Comparison of ENCODE assay signal across 8 cellular contexts in the genomic region with DNA sequence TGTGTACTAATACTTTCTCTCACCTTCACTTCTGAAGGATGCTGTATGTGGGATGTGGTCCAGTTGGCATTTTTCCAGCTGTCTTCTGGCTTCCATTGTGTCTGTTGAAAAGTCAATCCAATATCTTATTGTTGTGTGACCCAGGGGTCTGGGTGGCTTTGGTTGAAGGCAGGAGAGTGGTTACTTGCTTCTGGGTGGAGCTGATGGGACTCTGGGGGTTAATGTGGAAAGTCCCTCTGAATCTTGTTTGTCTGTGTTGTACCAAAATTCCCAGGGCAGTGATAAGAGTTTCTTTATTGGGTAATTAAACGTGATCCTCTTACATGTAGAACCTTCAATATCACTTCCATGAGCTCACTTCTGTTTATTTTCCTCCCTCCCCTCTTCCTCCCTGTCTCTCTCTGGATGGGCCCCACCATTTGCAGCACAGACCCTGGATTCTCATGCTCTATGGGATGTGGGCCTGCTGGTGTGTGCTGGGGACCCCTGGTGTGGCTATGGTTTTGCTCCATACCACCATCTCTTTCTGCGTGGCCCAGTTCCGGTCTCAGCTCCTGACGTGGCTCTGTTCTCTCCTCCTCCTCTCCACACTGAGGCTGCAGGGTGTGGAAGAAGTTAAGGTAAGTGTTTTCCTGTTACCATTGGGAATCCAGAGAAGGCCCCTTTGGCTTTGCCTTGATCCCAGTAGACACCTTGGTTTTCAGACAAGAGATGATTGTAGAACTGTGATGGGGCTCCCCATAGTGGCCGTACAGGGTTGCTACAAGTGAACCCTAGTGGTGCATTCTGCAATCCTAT.
A peak's percentile ranks its signal among the peaks of the same experiment; 100 is the strongest.
DNase-seq lines count a peak whose midpoint lies in the region; ATAC-seq and TF ChIP-seq lines count a peak whose summit lies in the region.

No MANE protein-coding gene starts in this region.

- H3K9me3 Mint-ChIP-seq in activated T-helper 2 cell treated with anti-CD3 and anti-CD28 coated beads, Interferon-gamma antibody, Interleukin-2, Interleukin-4, amounts not matched to agents 10 μg/mL and 5 μg/mL and 100 μg/mL, durations not matched to agents 14 hours and 24 hours and 36 hours = no peaks in the 10 kb centered on the region

- H3K4me3 Mint-ChIP-seq in activated T-helper 2 cell treated with anti-CD3 and anti-CD28 coated beads, Interferon-gamma antibody, Interleukin-2, Interleukin-4, amounts not matched to agents 10 μg/mL and 5 μg/mL and 100 μg/mL, durations not matched to agents 14 hours and 24 hours and 36 hours (ENCODE audit: low read depth) = no peak overlapping the region

- peak; percentile 68 for TF ChIP-seq CTCF in GM10248 (IDR thresholded peaks at IDR 0.05; ENCODE audit: control extremely low read depth, extremely low read depth, low read depth, missing control alignments)
- TF ChIP-seq CTCF in gastroesophageal sphincter (IDR thresholded peaks at IDR 0.05) = peak; percentile 61 to 80 (median 72)

- H3K4me1 ChIP-seq in gastroesophageal sphincter = no peaks in the 10 kb centered on the region

- CTCF ChIA-PET in GM10248 (lab: Yijun Ruan, JAX) = interaction anchor here (0.7 to 4.3 kb wide), 21 partner anchors 9 to 737 kb away, joined by 3 to 33 read pairs (median 4); no protein-coding TSS in a partner anchor

- 50 to 76% methylated on average over 4 to 5 of the region's 5 CpGs for WGBS in gastroesophageal sphincter (ENCODE audit: low coverage in 1 of 2), 2 donors

- POLR2A ChIA-PET in GM10248 (lab: Yijun Ruan, JAX) = no interaction called here

- H3K27me3 Mint-ChIP-seq in activated T-helper 2 cell treated with anti-CD3 and anti-CD28 coated beads, Interferon-gamma antibody, Interleukin-2, Interleukin-4, amounts not matched to agents 10 μg/mL and 5 μg/mL and 100 μg/mL, durations not matched to agents 14 hours and 24 hours and 36 hours (ENCODE audit: low read depth) = peaks cover 24% of the 10 kb centered on the region

- no peaks in the 10 kb centered on the region for H3K9me3 ChIP-seq in gastroesophageal sphincter

- H3K4me1 Mint-ChIP-seq in activated T-helper 2 cell treated with anti-CD3 and anti-CD28 coated beads, Interferon-gamma antibody, Interleukin-2, Interleukin-4, amounts not matched to agents 10 μg/mL and 5 μg/mL and 100 μg/mL, durations not matched to agents 14 hours and 24 hours and 36 hours (ENCODE audit: low read depth) = peaks cover 13% of the 10 kb centered on the region

- H3K27me3 ChIP-seq in gastroesophageal sphincter = no peaks in the 10 kb centered on the region

- intact Hi-C loops in activated T-helper 2 cell treated with anti-CD3 and anti-CD28 coated beads, Interferon-gamma antibody, Interleukin-2, Interleukin-4, amounts not matched to agents 10 μg/mL and 5 μg/mL and 100 μg/mL, durations not matched to agents 14 hours and 24 hours and 36 hours (cut with micrococcal nuclease) = loop anchor here (1.0 to 2.0 kb wide), 3 partner anchors 26 to 257 kb away; no protein-coding TSS in a partner anchor

- H3K4me3 ChIP-seq in gastroesophageal sphincter = no peak overlapping the region

- in situ Hi-C loops in KBM-7 (cut with MboI; ENCODE audit: low pct_unique_long_range_greater_than_20kb, low sequenced_read_pairs) = loop anchor here (25.0 kb wide), 2 partner anchors 263 to 737 kb away; a partner anchor contains a TSS

- DNase-seq in GM10248 (ENCODE audit: extremely low spot score) = peak; percentile 68
- peak; percentile 50 for DNase-seq in KBM-7
- DNase-seq in RPMI7951 (ENCODE audit: low read depth) = peak; percentile 72
- DNase-seq in activated T-helper 2 cell treated with anti-CD3 and anti-CD28 coated beads, Interferon-gamma antibody, Interleukin-2, Interleukin-4, amounts not matched to agents 10 μg/mL and 5 μg/mL and 100 μg/mL, durations not matched to agents 14 hours and 24 hours and 36 hours (ENCODE audit: low spot score) = peak; percentile 23
- peak; percentile 70 for DNase-seq in pons (ENCODE audit: low spot score)
- DNase-seq in cerebellar nuclear complex (lab: John Stamatoyannopoulos, UW) = no peak

- peak; percentile 94 for ATAC-seq in GM21825 (IDR thresholded peaks at IDR 0.05; ENCODE audit: unreplicated experiment)
- peak; percentile 81 for ATAC-seq in gastroesophageal sphincter

- TF ChIP-seq POLR2A in gastroesophageal sphincter (IDR thresholded peaks at IDR 0.05) = no peak

- no peaks in the 10 kb centered on the region for H3K36me3 Mint-ChIP-seq in activated T-helper 2 cell treated with anti-CD3 and anti-CD28 coated beads, Interferon-gamma antibody, Interleukin-2, Interleukin-4, amounts not matched to agents 10 μg/mL and 5 μg/mL and 100 μg/mL, durations not matched to agents 14 hours and 24 hours and 36 hours (ENCODE audit: low read depth)

- H3K27ac ChIP-seq in gastroesophageal sphincter = no peak overlapping the region

- no peak overlapping the region for H3K27ac Mint-ChIP-seq in activated T-helper 2 cell treated with anti-CD3 and anti-CD28 coated beads, Interferon-gamma antibody, Interleukin-2, Interleukin-4, amounts not matched to agents 10 μg/mL and 5 μg/mL and 100 μg/mL, durations not matched to agents 14 hours and 24 hours and 36 hours

- H3K36me3 ChIP-seq in gastroesophageal sphincter = no peaks in the 10 kb centered on the region

- no peak for TF ChIP-seq EP300 in gastroesophageal sphincter (IDR thresholded peaks at IDR 0.05)

Comparison
In these comparisons a context has a peak if more than half of its experiments do, and no peak if none do; other contexts are left out.
1. DNase-seq: peak in GM10248 (single experiment), KBM-7 (single experiment), RPMI7951 (single experiment), activated T-helper 2 cell treated with anti-CD3 and anti-CD28 coated beads, Interferon-gamma antibody, Interleukin-2, Interleukin-4, amounts not matched to agents 10 μg/mL and 5 μg/mL and 100 μg/mL, durations not matched to agents 14 hours and 24 hours and 36 hours (single experiment) and pons (single experiment); none in cerebellar nuclear complex (0 of 2).